In the genomic region with DNA sequence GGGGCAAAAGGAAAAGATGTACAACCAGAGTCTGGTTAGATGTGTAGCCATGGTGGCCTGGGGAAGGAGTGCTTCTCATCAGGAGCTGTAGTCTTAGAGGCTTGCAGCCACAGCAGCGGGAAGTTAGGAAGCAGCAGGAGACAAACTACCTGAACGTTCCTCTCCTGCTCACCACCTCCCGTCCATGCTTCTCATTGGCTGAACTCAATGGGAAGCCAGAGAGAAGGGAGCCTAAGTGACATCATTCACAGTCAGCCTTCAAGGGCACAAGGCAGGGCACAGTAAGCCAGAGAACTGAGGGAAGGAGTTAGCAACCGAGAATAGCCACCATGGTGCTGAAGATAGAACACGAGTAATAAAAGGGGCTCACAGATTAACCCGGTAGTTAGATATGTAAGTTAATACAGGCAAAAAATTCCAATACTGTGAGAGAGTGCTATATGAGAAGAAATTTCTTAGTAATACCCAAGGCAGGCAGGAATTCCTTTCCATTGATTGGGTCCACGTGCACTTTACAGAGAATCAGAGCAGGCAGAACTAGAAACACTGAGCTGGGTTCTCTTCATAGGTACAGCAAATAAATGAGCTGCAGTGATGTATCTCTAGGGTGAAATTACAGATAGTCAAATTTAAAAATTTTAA, we compare ENCODE assay signal across 19 cellular contexts.
A peak's percentile ranks its signal among the peaks of the same experiment; 100 is the strongest.
DNase-seq lines count a peak whose midpoint lies in the region; ATAC-seq, FAIRE-seq and TF ChIP-seq lines count a peak whose summit lies in the region.
"Had no signal": no experiment of that assay in that cellular context is flagged by ENCODE, and none has a peak within 500 bp of the region (broad histone marks: within the 10 kb centered on the region; RNA-seq: fewer than 3 reads in every experiment).

No MANE protein-coding gene starts in this region.

- ATAC-seq in HepG2, result no peak
- no peak for ATAC-seq in right lobe of liver
- no peak for ATAC-seq in HG03280 (IDR thresholded peaks at IDR 0.05; ENCODE audit: unreplicated experiment)
- ATAC-seq: Panc1 had no signal

- intact Hi-C loops in HepG2 (cut with micrococcal nuclease; ENCODE audit: unreplicated experiment), result no loop called here
- intact Hi-C loops in right lobe of liver (cut with DNase I), result no loop called here

- H4K20me1 ChIP-seq in HepG2 (ENCODE audit: insufficient read depth, low read length), result no peaks in the 10 kb centered on the region
- H4K20me1 ChIP-seq: BLaER1 had no signal

- no peak for DNase-seq in HepG2 (ENCODE audit: low spot score)
- DNase-seq in right lobe of liver, result no peak
- DNase-seq in glutamatergic neuron, result peak; percentile 10
- peak; percentile 9 for DNase-seq in kidney glomerular epithelial cell (lab: John Stamatoyannopoulos, UW)
- DNase-seq in stimulated activated naive CD4-positive, alpha-beta T cell (lab: John Stamatoyannopoulos, UW), result no peak
- DNase-seq in NCI-H524 treated with DMSO at 0.1 percent for 48 hours (lab: John Stamatoyannopoulos, UW), result no peak
- no peak for DNase-seq in suprapubic skin (ENCODE audit: low spot score in 2 of 2)
- DNase-seq: DMS79 treated with DMSO at 0.1 percent for 48 hours, GF-D8, GOT3, NCI-H1092, NCI-H2081 treated with DMSO at 0.1 percent for 48 hours, NCI-H510A, Right ventricle myocardium superior had no signal

- H3K27ac Mint-ChIP-seq in glutamatergic neuron (ENCODE audit: unreplicated experiment), result no peak overlapping the region

- TF ChIP-seq EP300 in HepG2 (IDR thresholded peaks at IDR 0.05; ENCODE audit: low read depth in 2 of 2, low read length in 2 of 2) (no peak), HepG2 (CRISPR knock-in tag; IDR thresholded peaks at IDR 0.05; ENCODE audit: borderline replicate concordance) (no peak), suprapubic skin (IDR thresholded peaks at IDR 0.05) (no peak)

- no peak overlapping the region for H3K4me2 ChIP-seq in HepG2 (ENCODE audit: low read depth, low read length)
- H3K4me2 ChIP-seq: BLaER1 had no signal

- H3K9ac ChIP-seq in HepG2 (ENCODE audit: insufficient read depth, low read depth, low read length), result no peak overlapping the region
- H3K9ac ChIP-seq: BLaER1 had no signal

- H3K4me3 Mint-ChIP-seq in glutamatergic neuron (ENCODE audit: unreplicated experiment), result no peak overlapping the region

- no peak for TF ChIP-seq RAD21 in HepG2 (CRISPR knock-in tag; IDR thresholded peaks at IDR 0.05)

- H3K27ac ChIP-seq in HepG2 (ENCODE audit: extremely low read length, insufficient read depth, low read length) (no peak overlapping the region), right lobe of liver (no peak overlapping the region), suprapubic skin (no peak overlapping the region)
- H3K27ac ChIP-seq: BLaER1 had no signal

- TF ChIP-seq CTCF in HepG2 (CRISPR knock-in tag; IDR thresholded peaks at IDR 0.05), result no peak
- no peak for TF ChIP-seq CTCF in right lobe of liver (IDR thresholded peaks at IDR 0.05)
- no peak for TF ChIP-seq CTCF in glutamatergic neuron (IDR thresholded peaks at IDR 0.05; ENCODE audit: partially characterized antibody, unreplicated experiment)
- no peak for TF ChIP-seq CTCF in suprapubic skin (IDR thresholded peaks at IDR 0.05)

- WGBS in HepG2 (ENCODE audit: low lambda C conversion rate), result 3% methylated on average over 6 of the region's 7 CpGs
- 33% methylated on average over 7 of the region's 7 CpGs for WGBS in right lobe of liver (ENCODE audit: insufficient coverage, low coverage, low lambda C conversion rate, missing lambda C conversion rate)
- WGBS in suprapubic skin, result 66% methylated on average over 7 of the region's 7 CpGs

- no peaks in the 10 kb centered on the region for H3K9me3 Mint-ChIP-seq in glutamatergic neuron (ENCODE audit: unreplicated experiment)

- no peaks in the 10 kb centered on the region for H3K36me3 ChIP-seq in HepG2 (replicated peaks in 1 of 2; ENCODE audit: control insufficient read depth in 1 of 2, insufficient read depth in 2 of 2, low read length in 2 of 2)
- no peaks in the 10 kb centered on the region for H3K36me3 ChIP-seq in right lobe of liver
- H3K36me3 ChIP-seq in suprapubic skin, result no peaks in the 10 kb centered on the region
- H3K36me3 ChIP-seq: BLaER1 had no signal

- CTCF ChIA-PET in HepG2 (lab: Yijun Ruan, JAX; ENCODE audit: low intra/inter-chr PET ratio, low total read pairs), result no interaction called here

- TF ChIP-seq POLR2A in HepG2 (IDR thresholded peaks at IDR 0.05; ENCODE audit: insufficient read depth in 1 of 2, low read depth in 2 of 2, low read length in 2 of 2) (no peak), right lobe of liver (IDR thresholded peaks at IDR 0.05) (no peak), suprapubic skin (IDR thresholded peaks at IDR 0.05) (no peak)

- H3K27me3 Mint-ChIP-seq in glutamatergic neuron (ENCODE audit: unreplicated experiment), result no peaks in the 10 kb centered on the region

- in situ Hi-C loops in HepG2 (cut with HindIII; ENCODE audit: extremely low pct_ligation_motif_present, low pct_unique_long_range_greater_than_20kb), result no loop called here

- no peaks in the 10 kb centered on the region; a peak in 2 of 5 replicates for H3K27me3 ChIP-seq in HepG2 (ENCODE audit: control insufficient read depth in 1 of 2, insufficient read depth in 2 of 2, low read length in 2 of 2)
- H3K27me3 ChIP-seq in right lobe of liver, result no peaks in the 10 kb centered on the region
- no peaks in the 10 kb centered on the region for H3K27me3 ChIP-seq in suprapubic skin
- H3K27me3 ChIP-seq: BLaER1 had no signal

- no peak overlapping the region for H3K4me3 ChIP-seq in HepG2 (replicated peaks in 1 of 3; ENCODE audit: insufficient read depth in 1 of 3, low read depth in 2 of 3, low read length in 3 of 3)
- no peak overlapping the region for H3K4me3 ChIP-seq in right lobe of liver
- no peak overlapping the region for H3K4me3 ChIP-seq in suprapubic skin
- H3K4me3 ChIP-seq: BLaER1 had no signal

- H3K4me1 ChIP-seq in HepG2 (ENCODE audit: insufficient read depth, low read length), result no peaks in the 10 kb centered on the region
- H3K4me1 ChIP-seq in right lobe of liver, result no peaks in the 10 kb centered on the region
- H3K4me1 ChIP-seq in suprapubic skin, result no peaks in the 10 kb centered on the region
- H3K4me1 ChIP-seq: BLaER1 had no signal

- POLR2A ChIA-PET in HepG2 (lab: Yijun Ruan, JAX), result no interaction called here

- no TSS peak for BruUV-seq in HepG2 (replicated peaks; lab: Mats Ljungman, UMichigan)

- no peak overlapping the region for H2AFZ ChIP-seq in HepG2 (ENCODE audit: low read length)

- H3K36me3 Mint-ChIP-seq in glutamatergic neuron (ENCODE audit: unreplicated experiment), result no peaks in the 10 kb centered on the region

- no peaks in the 10 kb centered on the region for H3K79me2 ChIP-seq in HepG2 (ENCODE audit: insufficient read depth, low read length)

- H3K4me1 Mint-ChIP-seq in glutamatergic neuron (ENCODE audit: low read depth, unreplicated experiment), result no peaks in the 10 kb centered on the region

- no peak for FAIRE-seq in HepG2 (lab: Jason Lieb, UNC)
- FAIRE-seq: A204.1, GM12891 had no signal

- H3K9me3 ChIP-seq in HepG2 (ENCODE audit: low read length), result no peaks in the 10 kb centered on the region
- H3K9me3 ChIP-seq in right lobe of liver, result no peaks in the 10 kb centered on the region
- H3K9me3 ChIP-seq in suprapubic skin, result no peaks in the 10 kb centered on the region
- H3K9me3 ChIP-seq: BLaER1 had no signal

TF ChIP-seq in HepG2, 621 proteins besides CTCF, POLR2A, EP300 and RAD21:
- TF ChIP-seq MTF2 (CRISPR knock-in tag; IDR thresholded peaks at IDR 0.05; ENCODE audit: borderline replicate concordance) (no peak), KDM5A (IDR thresholded peaks at IDR 0.05; ENCODE audit: borderline replicate concordance, low read length) (no peak), CREB1 (IDR thresholded peaks at IDR 0.05) (peak; percentile 91), CREB1 (CRISPR knock-in tag; IDR thresholded peaks at IDR 0.05) (no peak), ATF7 (IDR thresholded peaks at IDR 0.05) (peak; percentile 95), ATF7 (CRISPR knock-in tag; IDR thresholded peaks at IDR 0.05) (no peak)

Comparison
In these comparisons a context has a peak if more than half of its experiments do, and no peak if none do; other contexts are left out.
1. DNase-seq: peak in glutamatergic neuron (single experiment) and kidney glomerular epithelial cell (single experiment); none in HepG2 (single experiment), right lobe of liver (0 of 3), stimulated activated naive CD4-positive, alpha-beta T cell (0 of 6), NCI-H524 treated with DMSO at 0.1 percent for 48 hours (single experiment) and suprapubic skin (0 of 2).